ENCODE assay signal across 13 cellular contexts in the genomic region with DNA sequence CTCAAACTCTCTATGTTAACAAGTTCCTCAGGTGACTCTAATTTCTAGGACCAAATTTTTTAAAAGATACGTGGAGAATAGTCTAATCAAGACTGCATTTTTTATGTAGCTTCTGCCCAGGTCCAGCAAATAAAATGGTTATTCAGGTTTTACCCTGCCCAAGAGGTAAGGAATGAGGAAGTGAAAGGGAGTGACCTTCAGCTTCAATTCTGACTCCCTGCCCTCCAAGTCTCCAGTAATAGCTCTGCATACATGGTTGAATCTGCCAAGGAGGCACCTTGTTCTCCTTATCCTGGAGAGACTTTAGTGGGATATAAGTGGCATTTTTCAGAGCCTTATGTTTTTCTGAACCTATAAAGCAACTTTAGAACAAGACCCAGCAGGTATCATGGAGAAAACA. TPM values are rescaled to one million over a fixed set of nuclear protein-coding genes. Genes with fewer than 3 reads are reported as not detected.
"Had no signal": no experiment of that assay in that cellular context is flagged by ENCODE, and none has a peak within 500 bp of the region (broad histone marks: within the 10 kb centered on the region; RNA-seq: fewer than 3 reads in every experiment).

No MANE protein-coding gene starts in this region.

- H3K36me3 Mint-ChIP-seq: activated naive CD4-positive, alpha-beta T cell treated with anti-CD3 and anti-CD28 coated beads, Interleukin-2, amount 10 ng/mL, durations not matched to agents 7 days and 5 days had no signal

- H3K27me3 Mint-ChIP-seq: activated naive CD4-positive, alpha-beta T cell treated with anti-CD3 and anti-CD28 coated beads, Interleukin-2, amount 10 ng/mL, durations not matched to agents 7 days and 5 days had no signal

- H3K9me3 ChIP-seq: stomach had no signal

- H3K4me3 Mint-ChIP-seq: activated naive CD4-positive, alpha-beta T cell treated with anti-CD3 and anti-CD28 coated beads, Interleukin-2, amount 10 ng/mL, durations not matched to agents 7 days and 5 days had no signal

- DNase-seq: activated naive CD4-positive, alpha-beta T cell treated with anti-CD3 and anti-CD28 coated beads, Interleukin-2, amount 10 ng/mL, durations not matched to agents 7 days and 5 days; central memory CD4-positive, alpha-beta T cell; cortex of kidney; effector CD8-positive, alpha-beta T cell; erythroblast; mesendoderm; stimulated activated CD4-positive, alpha-beta T cell treated with anti-CD3 and anti-CD28 coated beads, Interleukin-4, amount 100 ng/mL, for 4 hours; stomach had no signal

- H3K27me3 ChIP-seq: stomach had no signal

- H3K36me3 ChIP-seq: stomach had no signal

- H3K4me1 ChIP-seq: stomach had no signal

- H3K4me1 Mint-ChIP-seq: activated naive CD4-positive, alpha-beta T cell treated with anti-CD3 and anti-CD28 coated beads, Interleukin-2, amount 10 ng/mL, durations not matched to agents 7 days and 5 days had no signal

- H3K27ac ChIP-seq: stomach had no signal

- H3K27ac Mint-ChIP-seq: activated naive CD4-positive, alpha-beta T cell treated with anti-CD3 and anti-CD28 coated beads, Interleukin-2, amount 10 ng/mL, durations not matched to agents 7 days and 5 days; activated T-helper 2 cell treated with anti-CD3 and anti-CD28 coated beads, Interferon-gamma antibody, Interleukin-2, Interleukin-4, amounts not matched to agents 10 μg/mL and 5 μg/mL and 100 μg/mL, durations not matched to agents 14 hours and 24 hours and 36 hours had no signal

- H3K4me3 ChIP-seq: stomach had no signal

RNA-seq across cellular contexts. Expression of a gene that starts 15.5 kb away (rescaled TPM):
- total RNA-seq: activated T-helper 2 cell treated with anti-CD3 and anti-CD28 coated beads, Interferon-gamma antibody, Interleukin-2, Interleukin-4, amounts not matched to agents 10 μg/mL and 5 μg/mL and 100 μg/mL, durations not matched to agents 14 hours and 24 hours and 36 hours; left lobe of liver; osteocyte; T-helper 2 cell treated with Interferon-gamma antibody and Interleukin-4, amounts not matched to agents 100 ng/mL and 5 ng/mL, for 36 hours had no signal
- polyA plus RNA-seq: neural cell had no signal
